8 cellular contexts compared by ENCODE assay signal in the genomic region with DNA sequence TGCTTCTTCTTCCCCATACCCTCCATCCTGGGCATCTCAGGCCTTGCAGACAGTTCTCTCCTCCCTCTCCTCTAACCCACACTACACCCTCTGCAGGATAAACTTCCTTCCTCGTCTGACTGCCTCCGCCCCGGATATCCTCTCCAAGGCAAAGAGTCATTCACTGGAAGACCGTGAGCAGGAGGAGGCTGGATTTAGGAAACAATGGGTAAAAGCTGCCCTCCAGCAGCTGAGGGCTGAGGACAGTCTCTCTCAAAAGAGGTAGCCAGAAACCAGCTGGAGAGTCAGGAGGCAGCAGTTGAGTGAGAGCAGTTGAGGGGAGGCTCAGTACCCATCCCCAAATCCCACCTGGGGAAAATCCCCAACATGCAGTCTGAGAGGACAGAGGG. TPM values are rescaled to one million over a fixed set of nuclear protein-coding genes. Genes with fewer than 3 reads are reported as not detected.
A peak's percentile ranks its signal among the peaks of the same experiment; 100 is the strongest.
DNase-seq lines count a peak whose midpoint lies in the region; ATAC-seq, FAIRE-seq and TF ChIP-seq lines count a peak whose summit lies in the region.

No MANE protein-coding gene starts in this region.

- H3K36me3 ChIP-seq in SJSA1 = peaks cover 49% of the 10 kb centered on the region
- H3K36me3 ChIP-seq in trophoblast cell (ENCODE audit: control insufficient read depth in 1 of 2, insufficient read depth in 2 of 2, low read length in 2 of 2) = peaks cover 0 to 8% of the 10 kb centered on the region in 2 experiments

- peak overlapping the region; percentile 94 for H4K91ac ChIP-seq in trophoblast cell (ENCODE audit: low read depth, low read length)

- H2BK5ac ChIP-seq in trophoblast cell (ENCODE audit: low read depth, low read length, poor library complexity) = peak overlapping the region; percentile 60

- DNase-seq in A549 (ENCODE audit: low read depth in 1 of 2, low spot score in 1 of 2) (peak in 1 of 2 experiments; percentile 60), GM12865 (ENCODE audit: low read depth) (no peak), SJSA1 (ENCODE audit: low read depth in 1 of 2, low spot score in 2 of 2) (peak; percentile 75 to 80), trophoblast cell (no peak)
- DNase-seq in stimulated activated CD4-positive, alpha-beta T cell treated with anti-CD3 and anti-CD28 coated beads, Interleukin-15, amount 100 ng/mL, for 24 hours = no peak

- peak overlapping the region; percentile 67 for H4K12ac ChIP-seq in trophoblast cell (ENCODE audit: low read depth, low read length)

- H3K4me2 ChIP-seq in A549 (peak overlapping the region; percentile 85), trophoblast cell (ENCODE audit: low read length) (peak overlapping the region; percentile 85)

- POLR2A ChIA-PET in A549 (lab: Yijun Ruan, JAX) = no interaction called here

- no peak for TF ChIP-seq POLR2A in A549 (IDR thresholded peaks at IDR 0.05; ENCODE audit: low read length)

- peak overlapping the region; percentile 95 for H3K9ac ChIP-seq in trophoblast cell (ENCODE audit: low read length)

- WGBS in A549 (ENCODE audit: missing lambda C conversion rate) = 2% methylated on average over 4 of the region's 4 CpGs
- WGBS in trophoblast cell (ENCODE audit: extremely low coverage, insufficient coverage, insufficient read length) = no CpG with 5 or more reads among the region's 4 CpGs

- peak overlapping the region; percentile 87 for H2BK120ac ChIP-seq in trophoblast cell (ENCODE audit: insufficient read depth, low read length, poor library complexity)

- peak overlapping the region; percentile 34 for H2AK5ac ChIP-seq in trophoblast cell (ENCODE audit: low read length)

- H3K14ac ChIP-seq in trophoblast cell (ENCODE audit: low read length) = peak overlapping the region; percentile 98

- TF ChIP-seq CTCF in A549 (IDR thresholded peaks at IDR 0.05) (no peak), GM12865 (IDR thresholded peaks at IDR 0.05; ENCODE audit: insufficient read depth, low read depth, low read length, missing control alignments) (no peak)

- H3K27me3 ChIP-seq in SJSA1 (replicated peaks) (no peaks in the 10 kb centered on the region), trophoblast cell (ENCODE audit: insufficient read depth, low read length) (no peaks in the 10 kb centered on the region)

- H2AFZ ChIP-seq in trophoblast cell (ENCODE audit: insufficient read depth, low read length, poor library complexity) = no peak overlapping the region

- ATAC-seq in A549 (peak; percentile 9 to 33; a peak in 3 of 6 replicates), esophagus mucosa (peak; percentile 59), GM18520 (IDR thresholded peaks at IDR 0.05; ENCODE audit: unreplicated experiment) (no peak), HG02885 (IDR thresholded peaks at IDR 0.05; ENCODE audit: poor library complexity, unreplicated experiment) (no peak)

- peaks cover 62% of the 10 kb centered on the region for H3K79me1 ChIP-seq in trophoblast cell (ENCODE audit: low read length)

- CTCF ChIA-PET in A549 (lab: Yijun Ruan, JAX) = interaction anchor here (1.5 to 49.4 kb wide), 4 partner anchors 9 to 70 kb away, joined by 5 to 1452 read pairs (median 914); a partner anchor contains a TSS

- peak overlapping the region; percentile 15 for H3K18ac ChIP-seq in trophoblast cell (ENCODE audit: low read length)

- H3K27ac ChIP-seq in A549 = peak overlapping the region; percentile 87 to 96
- H3K27ac ChIP-seq in SJSA1 = peak overlapping the region; percentile 77
- H3K27ac ChIP-seq in trophoblast cell (ENCODE audit: low read depth, low read length) = peak overlapping the region; percentile 84

- TF ChIP-seq RAD21 in A549 (conservative IDR thresholded peaks at IDR 0.05 in 1 of 2, IDR thresholded peaks at IDR 0.05 in 1 of 2) = no peak

- H3K4me1 ChIP-seq in A549 (peaks cover 62% of the 10 kb centered on the region), SJSA1 (replicated peaks) (peaks cover 81% of the 10 kb centered on the region), trophoblast cell (ENCODE audit: control insufficient read depth in 1 of 2, insufficient read depth in 2 of 2, low read length in 2 of 2) (peaks cover 53 to 61% of the 10 kb centered on the region in 2 experiments)

- H3K4ac ChIP-seq in trophoblast cell (ENCODE audit: low read depth, low read length) = peak overlapping the region; percentile 93

- H3K4me3 ChIP-seq in A549 (peak overlapping the region; percentile 66), GM12865 (ENCODE audit: low read depth, low read length) (peak overlapping the region; percentile 60), SJSA1 (peak overlapping the region; percentile 83), trophoblast cell (ENCODE audit: low read depth, low read length) (peak overlapping the region; percentile 64)

- peaks cover 39% of the 10 kb centered on the region for H3K79me2 ChIP-seq in trophoblast cell (ENCODE audit: control insufficient read depth, insufficient read depth, low read length, poor library complexity)

- no peaks in the 10 kb centered on the region for H3K9me3 ChIP-seq in A549
- H3K9me3 ChIP-seq in SJSA1 (replicated peaks) = no peaks in the 10 kb centered on the region
- H3K9me3 ChIP-seq in trophoblast cell (ENCODE audit: insufficient read depth, low read depth, low read length) = no peaks in the 10 kb centered on the region

- H4K8ac ChIP-seq in trophoblast cell (ENCODE audit: low read depth, low read length) = peak overlapping the region; percentile 31

- H2BK12ac ChIP-seq in trophoblast cell (ENCODE audit: low read length) = peak overlapping the region; percentile 86

- H3K23ac ChIP-seq in trophoblast cell (ENCODE audit: low read length) = peak overlapping the region; percentile 1

- no peak for FAIRE-seq in A549 (lab: Jason Lieb, UNC)

- TF ChIP-seq EP300 in A549 (IDR thresholded peaks at IDR 0.05) = no peak

TF ChIP-seq in A549, 52 proteins besides CTCF, POLR2A, EP300 and RAD21 (continues in another document):
- TF ChIP-seq, protein P1, sequence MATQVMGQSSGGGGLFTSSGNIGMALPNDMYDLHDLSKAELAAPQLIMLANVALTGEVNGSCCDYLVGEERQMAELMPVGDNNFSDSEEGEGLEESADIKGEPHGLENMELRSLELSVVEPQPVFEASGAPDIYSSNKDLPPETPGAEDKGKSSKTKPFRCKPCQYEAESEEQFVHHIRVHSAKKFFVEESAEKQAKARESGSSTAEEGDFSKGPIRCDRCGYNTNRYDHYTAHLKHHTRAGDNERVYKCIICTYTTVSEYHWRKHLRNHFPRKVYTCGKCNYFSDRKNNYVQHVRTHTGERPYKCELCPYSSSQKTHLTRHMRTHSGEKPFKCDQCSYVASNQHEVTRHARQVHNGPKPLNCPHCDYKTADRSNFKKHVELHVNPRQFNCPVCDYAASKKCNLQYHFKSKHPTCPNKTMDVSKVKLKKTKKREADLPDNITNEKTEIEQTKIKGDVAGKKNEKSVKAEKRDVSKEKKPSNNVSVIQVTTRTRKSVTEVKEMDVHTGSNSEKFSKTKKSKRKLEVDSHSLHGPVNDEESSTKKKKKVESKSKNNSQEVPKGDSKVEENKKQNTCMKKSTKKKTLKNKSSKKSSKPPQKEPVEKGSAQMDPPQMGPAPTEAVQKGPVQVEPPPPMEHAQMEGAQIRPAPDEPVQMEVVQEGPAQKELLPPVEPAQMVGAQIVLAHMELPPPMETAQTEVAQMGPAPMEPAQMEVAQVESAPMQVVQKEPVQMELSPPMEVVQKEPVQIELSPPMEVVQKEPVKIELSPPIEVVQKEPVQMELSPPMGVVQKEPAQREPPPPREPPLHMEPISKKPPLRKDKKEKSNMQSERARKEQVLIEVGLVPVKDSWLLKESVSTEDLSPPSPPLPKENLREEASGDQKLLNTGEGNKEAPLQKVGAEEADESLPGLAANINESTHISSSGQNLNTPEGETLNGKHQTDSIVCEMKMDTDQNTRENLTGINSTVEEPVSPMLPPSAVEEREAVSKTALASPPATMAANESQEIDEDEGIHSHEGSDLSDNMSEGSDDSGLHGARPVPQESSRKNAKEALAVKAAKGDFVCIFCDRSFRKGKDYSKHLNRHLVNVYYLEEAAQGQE (IDR thresholded peaks at IDR 0.05) = no peak
- TF ChIP-seq HDAC2 (IDR thresholded peaks at IDR 0.05) (no peak), BHLHE40 (IDR thresholded peaks at IDR 0.05; ENCODE audit: low read depth, low read length) (no peak), MYC (IDR thresholded peaks at IDR 0.05; ENCODE audit: borderline replicate concordance, low read length) (no peak), FOSL2 (IDR thresholded peaks at IDR 0.05) (no peak), FOSL2 (CRISPR knock-in tag; IDR thresholded peaks at IDR 0.05) (no peak), RARB (CRISPR knock-in tag; IDR thresholded peaks at IDR 0.05) (no peak), CHD2 (IDR thresholded peaks at IDR 0.05; ENCODE audit: low read length, partially characterized antibody) (no peak), MAZ (IDR thresholded peaks at IDR 0.05; ENCODE audit: borderline replicate concordance, low read depth, low read length) (no peak)

RNA-seq across cellular contexts. Expression of a gene that starts 1.4 kb away (rescaled TPM):
- polyA plus RNA-seq in A549 (2011; rRNA removed) = 256 and 277 TPM in 2 replicates
- 459 and 499 TPM in 2 replicates for polyA plus RNA-seq in A549 (2012; cell fraction: cytosol; rRNA removed)
- 441 and 486 TPM in 2 replicates for polyA plus RNA-seq in A549 (2012; cell fraction: nucleus; rRNA removed)
- 655 to 819 TPM (median 717 TPM) in 3 replicates for polyA plus RNA-seq in A549 (2017; fragmentation: RNase III; extraction: RNeasy Plus Mini Kit Qiagen cat#74134 plus additional on column Dnase treatment)
- polyA minus RNA-seq in A549 (2011; rRNA and poly(A)+ RNA removed) = 254 and 273 TPM in 2 replicates
- total RNA-seq in SJSA1 (2014; rRNA removed; shearing (Covaris generic)) = 1,173 and 1,377 TPM in 2 replicates
- 115 TPM for total RNA-seq in esophagus mucosa
- polyA plus RNA-seq in trophoblast cell (2013) = 326 and 348 TPM in 2 replicates

RNA-seq across cellular contexts. Expression of a gene that starts 33.4 kb away (rescaled TPM):
- polyA plus RNA-seq in A549 (2011; rRNA removed) (3.7 and 6.4 TPM in 2 replicates), A549 (2017; fragmentation: RNase III; extraction: RNeasy Plus Mini Kit Qiagen cat#74134 plus additional on column Dnase treatment) (6.1 to 8.4 TPM (median 6.6 TPM) in 3 replicates)
- 2.0 and 3.1 TPM in 2 replicates for polyA plus RNA-seq in A549 (2012; cell fraction: cytosol; rRNA removed)
- 5.0 and 5.5 TPM in 2 replicates for polyA plus RNA-seq in A549 (2012; cell fraction: nucleus; rRNA removed)
- polyA minus RNA-seq in A549 (2011; rRNA and poly(A)+ RNA removed) = 11.7 and 12.6 TPM in 2 replicates
- 12.7 and 15.5 TPM in 2 replicates for total RNA-seq in SJSA1 (2014; rRNA removed; shearing (Covaris generic))
- 26.4 TPM for total RNA-seq in esophagus mucosa
- polyA plus RNA-seq in trophoblast cell (2013) = 38.9 and 40.5 TPM in 2 replicates

RNA-seq across cellular contexts. Expression of a gene that starts 36.5 kb away (rescaled TPM):
- polyA plus RNA-seq in A549 (2011; rRNA removed) (34.3 and 40.5 TPM in 2 replicates), A549 (2017; fragmentation: RNase III; extraction: RNeasy Plus Mini Kit Qiagen cat#74134 plus additional on column Dnase treatment) (83.1 to 91.1 TPM (median 83.5 TPM) in 3 replicates)
- polyA plus RNA-seq in A549 (2012; cell fraction: cytosol; rRNA removed) = 67.2 and 102 TPM in 2 replicates
- polyA plus RNA-seq in A549 (2012; cell fraction: nucleus; rRNA removed) = 67.2 and 93.4 TPM in 2 replicates
- polyA minus RNA-seq in A549 (2011; rRNA and poly(A)+ RNA removed) = 16.0 and 28.4 TPM in 2 replicates
- total RNA-seq in SJSA1 (2014; rRNA removed; shearing (Covaris generic)) = 36.7 and 75.0 TPM in 2 replicates
- total RNA-seq in esophagus mucosa = 78.6 TPM
- polyA plus RNA-seq in trophoblast cell (2013) = 49.4 and 51.1 TPM in 2 replicates

Comparison
In these comparisons a context has a peak if more than half of its experiments do, and no peak if none do; other contexts are left out.
1. ATAC-seq: peak in A549 (2 of 2) and esophagus mucosa (single experiment); none in GM18520 (single experiment) and HG02885 (single experiment).
2. DNase-seq: peak in SJSA1 (2 of 2); none in GM12865 (single experiment), trophoblast cell (0 of 2) and stimulated activated CD4-positive, alpha-beta T cell treated with anti-CD3 and anti-CD28 coated beads, Interleukin-15, amount 100 ng/mL, for 24 hours (single experiment).
3. RNA of a gene that starts 1.4 kb away (total RNA-seq): 1,173 to 1,377 TPM in SJSA1; 115 TPM in esophagus mucosa (single experiment); every median in the first group is over 10 times any median in the second.
4. Peak in every context shown above with its lines, with median percentiles within 50 percentile points of each other: H3K27ac ChIP-seq and H3K4me3 ChIP-seq.